22 cellular contexts compared by ENCODE assay signal in genomic region chr12:21971344-21971743, GRCh38. TPM values are rescaled to one million over a fixed set of nuclear protein-coding genes. Genes with fewer than 3 reads are reported as not detected.
"Had no signal": no experiment of that assay in that cellular context is flagged by ENCODE, and none has a peak within 500 bp of the region (broad histone marks: within the 10 kb centered on the region; RNA-seq: fewer than 3 reads in every experiment).

No MANE protein-coding gene starts in this region.

- ATAC-seq: activated naive CD8-positive, alpha-beta T cell treated with anti-CD3 and anti-CD28 coated beads, Interleukin-2, amount 50 U/mL, for 24 hours; activated T-cell treated with anti-CD3 and anti-CD28 coated beads, Interleukin-2, amount 50 U/mL, for 4 hours; left lung; sciatic nerve; T-cell had no signal

- H3K27me3 Mint-ChIP-seq: activated naive CD4-positive, alpha-beta T cell treated with anti-CD3 and anti-CD28 coated beads, Interleukin-2, amount 10 ng/mL, durations not matched to agents 7 days and 5 days had no signal

- H3K4me3 Mint-ChIP-seq: activated naive CD4-positive, alpha-beta T cell treated with anti-CD3 and anti-CD28 coated beads, Interleukin-2, amount 10 ng/mL, durations not matched to agents 7 days and 5 days; activated naive CD8-positive, alpha-beta T cell treated with anti-CD3 and anti-CD28 coated beads, Interleukin-2, amount 50 U/mL, for 24 hours; activated T-cell treated with anti-CD3 and anti-CD28 coated beads, Interleukin-2, amount 50 U/mL, for 4 hours; T-cell had no signal

- H3K4me1 Mint-ChIP-seq: activated naive CD4-positive, alpha-beta T cell treated with anti-CD3 and anti-CD28 coated beads, Interleukin-2, amount 10 ng/mL, durations not matched to agents 7 days and 5 days; activated naive CD8-positive, alpha-beta T cell treated with anti-CD3 and anti-CD28 coated beads, Interleukin-2, amount 50 U/mL, for 24 hours; T-cell had no signal

- H3K36me3 ChIP-seq: brain microvascular endothelial cell, colonic mucosa, left lung, upper lobe of left lung had no signal

- H3K4me3 ChIP-seq: colonic mucosa, left lung, smooth muscle cell, testis, upper lobe of left lung had no signal

- H3K27me3 ChIP-seq: brain microvascular endothelial cell, colonic mucosa, left lung, testis, upper lobe of left lung had no signal

- H2AFZ ChIP-seq: parathyroid adenoma had no signal

- H3K27ac Mint-ChIP-seq: activated naive CD4-positive, alpha-beta T cell treated with anti-CD3 and anti-CD28 coated beads, Interleukin-2, amount 10 ng/mL, durations not matched to agents 7 days and 5 days; activated naive CD8-positive, alpha-beta T cell treated with anti-CD3 and anti-CD28 coated beads, Interleukin-2, amount 50 U/mL, for 24 hours; T-cell had no signal

- DNase-seq: activated CD4-positive, alpha-beta T cell treated with anti-CD3 and anti-CD28 coated beads, Interleukin-2, amount 50 U/mL, for 1 hour; activated CD8-positive, alpha-beta memory T cell treated with anti-CD3 and anti-CD28 coated beads, Interleukin-2, amount 50 U/mL, for 4 hours; activated effector memory CD4-positive, alpha-beta T cell treated with Interleukin-2 at 50 U/mL for 16 hours; activated naive CD4-positive, alpha-beta T cell treated with anti-CD3 and anti-CD28 coated beads, Interleukin-2, amount 10 ng/mL, durations not matched to agents 7 days and 5 days; activated naive CD8-positive, alpha-beta T cell treated with anti-CD3 and anti-CD28 coated beads, Interleukin-2, amount 50 U/mL, for 24 hours; activated T-cell treated with anti-CD3 and anti-CD28 coated beads, Interleukin-2, amount 50 U/mL, for 4 hours; anterior cingulate cortex; brain microvascular endothelial cell; central memory CD4-positive, alpha-beta T cell; colonic mucosa; erythroblast; head of caudate nucleus; kidney; left lung; stimulated activated CD4-positive, alpha-beta T cell treated with anti-CD3 and anti-CD28 coated beads, Interleukin-4, amount 100 ng/mL, for 1 hour; T-cell; T-helper 9 cell; testis; upper lobe of left lung had no signal

- H3K4me1 ChIP-seq: colonic mucosa, left lung, parathyroid adenoma, testis, upper lobe of left lung had no signal

- H3K9ac ChIP-seq: parathyroid adenoma had no signal

- H3K4me2 ChIP-seq: smooth muscle cell had no signal

- H3K9me3 Mint-ChIP-seq: activated naive CD4-positive, alpha-beta T cell treated with anti-CD3 and anti-CD28 coated beads, Interleukin-2, amount 10 ng/mL, durations not matched to agents 7 days and 5 days; activated naive CD8-positive, alpha-beta T cell treated with anti-CD3 and anti-CD28 coated beads, Interleukin-2, amount 50 U/mL, for 24 hours; activated T-cell treated with anti-CD3 and anti-CD28 coated beads, Interleukin-2, amount 50 U/mL, for 4 hours had no signal

- H3K79me2 ChIP-seq: parathyroid adenoma had no signal

- H3K9me3 ChIP-seq: colonic mucosa, left lung, testis, upper lobe of left lung had no signal

- H3K36me3 Mint-ChIP-seq: activated naive CD4-positive, alpha-beta T cell treated with anti-CD3 and anti-CD28 coated beads, Interleukin-2, amount 10 ng/mL, durations not matched to agents 7 days and 5 days; T-cell had no signal

- H3K27ac ChIP-seq: brain microvascular endothelial cell, colonic mucosa, left lung, parathyroid adenoma, testis, upper lobe of left lung had no signal

RNA-seq across cellular contexts. Expression of gene ABCC9, which starts 30.1 kb away (rescaled TPM):
- polyA plus RNA-seq: smooth muscle cell had no signal
